Comparison of ENCODE assay signal across 19 cellular contexts in the genomic region with DNA sequence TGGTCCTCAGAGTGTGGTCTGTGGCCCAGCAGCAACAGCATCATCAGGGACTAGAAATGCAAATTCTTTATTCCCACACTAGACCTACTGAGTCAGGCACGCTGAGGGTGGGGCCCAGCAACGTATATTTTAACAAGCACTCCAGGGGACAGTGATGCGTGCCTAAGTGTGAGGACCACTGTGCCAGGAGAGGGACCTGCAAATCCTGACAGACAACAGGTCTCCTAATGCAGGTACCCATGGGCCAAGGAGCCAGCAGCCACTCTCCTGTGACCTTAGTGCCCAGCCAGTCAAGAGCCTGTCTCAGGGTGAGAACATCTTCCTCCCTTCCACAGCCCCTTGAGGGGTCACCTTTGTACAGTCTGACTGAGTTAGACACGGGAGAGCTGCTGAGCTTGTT. TPM values are rescaled to one million over a fixed set of nuclear protein-coding genes. Genes with fewer than 3 reads are reported as not detected.
"Had no signal": no experiment of that assay in that cellular context is flagged by ENCODE, and none has a peak within 500 bp of the region (broad histone marks: within the 10 kb centered on the region; RNA-seq: fewer than 3 reads in every experiment).

No MANE protein-coding gene starts in this region.

- H3K27me3 Mint-ChIP-seq: activated naive CD8-positive, alpha-beta T cell treated with anti-CD3 and anti-CD28 coated beads for 36 hours; natural killer cell treated with Interleukin-12 subunit alpha and Interleukin-12 subunit beta and Interleukin-15 and Interleukin-18, amount 100 ng/mL, for 72 hours had no signal

- H3K9me3 ChIP-seq: mucosa of descending colon, transverse colon had no signal

- H3K27ac Mint-ChIP-seq: activated naive CD8-positive, alpha-beta T cell treated with anti-CD3 and anti-CD28 coated beads for 36 hours; natural killer cell treated with Interleukin-12 subunit alpha and Interleukin-12 subunit beta and Interleukin-15 and Interleukin-18, amount 100 ng/mL, for 72 hours had no signal

- H3K4me3 Mint-ChIP-seq: activated naive CD8-positive, alpha-beta T cell treated with anti-CD3 and anti-CD28 coated beads for 36 hours; activated T-cell treated with anti-CD3 and anti-CD28 coated beads, Interleukin-2, amount 50 U/mL, for 4 hours; natural killer cell treated with Interleukin-12 subunit alpha and Interleukin-12 subunit beta and Interleukin-15 and Interleukin-18, amount 100 ng/mL, for 72 hours; stimulated activated effector memory CD8-positive, alpha-beta T cell treated with anti-CD3 and anti-CD28 coated beads, Interleukin-12 subunit alpha, Interleukin-12 subunit beta, amount 100 ng/mL, for 72 hours had no signal

- H3K36me3 Mint-ChIP-seq: natural killer cell treated with Interleukin-12 subunit alpha and Interleukin-12 subunit beta and Interleukin-15 and Interleukin-18, amount 100 ng/mL, for 72 hours had no signal

- FAIRE-seq: small intestine had no signal

- H3K4me1 Mint-ChIP-seq: activated naive CD8-positive, alpha-beta T cell treated with anti-CD3 and anti-CD28 coated beads for 36 hours had no signal

- H3K9me3 Mint-ChIP-seq: activated naive CD8-positive, alpha-beta T cell treated with anti-CD3 and anti-CD28 coated beads for 36 hours; activated T-cell treated with anti-CD3 and anti-CD28 coated beads, Interleukin-2, amount 50 U/mL, for 4 hours; natural killer cell treated with Interleukin-12 subunit alpha and Interleukin-12 subunit beta and Interleukin-15 and Interleukin-18, amount 100 ng/mL, for 72 hours; stimulated activated effector memory CD8-positive, alpha-beta T cell treated with anti-CD3 and anti-CD28 coated beads, Interleukin-12 subunit alpha, Interleukin-12 subunit beta, amount 100 ng/mL, for 72 hours had no signal

- H3K27ac ChIP-seq: epithelial cell of prostate, transverse colon had no signal

- DNase-seq: activated CD4-positive, alpha-beta T cell treated with anti-CD3 and anti-CD28 coated beads, Interleukin-2, amount 50 U/mL, for 4 hours; activated CD4-positive, CD25-positive, alpha-beta regulatory T cell treated with anti-CD3 and anti-CD28 coated beads, Interleukin-2, amount 50 U/mL, for 72 hours; activated gamma-delta T cell treated with Interleukin-2 at 50 U/mL for 16 hours; activated naive CD8-positive, alpha-beta T cell treated with anti-CD3 and anti-CD28 coated beads for 36 hours; activated T-cell treated with anti-CD3 and anti-CD28 coated beads, Interleukin-2, amount 50 U/mL, for 4 hours; cortex of kidney; effector memory CD4-positive, alpha-beta T cell; hypothalamus; left colon; mammary epithelial cell; mucosa of descending colon; occipital lobe; small intestine; T-helper 9 cell; transverse colon had no signal

- H3K4me3 ChIP-seq: mucosa of descending colon, transverse colon had no signal

- H3K27me3 ChIP-seq: transverse colon had no signal

- ATAC-seq: activated T-cell treated with anti-CD3 and anti-CD28 coated beads, Interleukin-2, amount 50 U/mL, for 4 hours; left colon; mucosa of descending colon; natural killer cell treated with Interleukin-12 subunit alpha and Interleukin-12 subunit beta and Interleukin-15 and Interleukin-18, amount 100 ng/mL, for 72 hours had no signal

- H3K36me3 ChIP-seq: transverse colon had no signal

RNA-seq across cellular contexts. Expression of gene MYLK2, which starts 8.0 kb away (rescaled TPM):
- total RNA-seq: SK-MEL-5 had no signal

RNA-seq across cellular contexts. Expression of gene FOXS1, which starts 34.2 kb away (rescaled TPM):
- total RNA-seq: activated naive CD8-positive, alpha-beta T cell treated with anti-CD3 and anti-CD28 coated beads for 36 hours; activated T-cell treated with anti-CD3 and anti-CD28 coated beads, Interleukin-2, amount 50 U/mL, for 4 hours; natural killer cell treated with Interleukin-12 subunit alpha and Interleukin-12 subunit beta and Interleukin-15 and Interleukin-18, amount 100 ng/mL, for 72 hours; SK-MEL-5 had no signal
- polyA plus RNA-seq: mammary epithelial cell had no signal

RNA-seq across cellular contexts. Expression of gene DUSP15, which starts 59.1 kb away (rescaled TPM):
- total RNA-seq: activated naive CD8-positive, alpha-beta T cell treated with anti-CD3 and anti-CD28 coated beads for 36 hours; activated T-cell treated with anti-CD3 and anti-CD28 coated beads, Interleukin-2, amount 50 U/mL, for 4 hours; natural killer cell treated with Interleukin-12 subunit alpha and Interleukin-12 subunit beta and Interleukin-15 and Interleukin-18, amount 100 ng/mL, for 72 hours had no signal
- polyA plus RNA-seq: mammary epithelial cell had no signal

RNA-seq across cellular contexts. Expression of gene TTLL9, which starts 59.2 kb away (rescaled TPM):
- total RNA-seq: activated naive CD8-positive, alpha-beta T cell treated with anti-CD3 and anti-CD28 coated beads for 36 hours; activated T-cell treated with anti-CD3 and anti-CD28 coated beads, Interleukin-2, amount 50 U/mL, for 4 hours; natural killer cell treated with Interleukin-12 subunit alpha and Interleukin-12 subunit beta and Interleukin-15 and Interleukin-18, amount 100 ng/mL, for 72 hours; SK-MEL-5; transverse colon had no signal
